17 cellular contexts compared by ENCODE assay signal in the genomic region with DNA sequence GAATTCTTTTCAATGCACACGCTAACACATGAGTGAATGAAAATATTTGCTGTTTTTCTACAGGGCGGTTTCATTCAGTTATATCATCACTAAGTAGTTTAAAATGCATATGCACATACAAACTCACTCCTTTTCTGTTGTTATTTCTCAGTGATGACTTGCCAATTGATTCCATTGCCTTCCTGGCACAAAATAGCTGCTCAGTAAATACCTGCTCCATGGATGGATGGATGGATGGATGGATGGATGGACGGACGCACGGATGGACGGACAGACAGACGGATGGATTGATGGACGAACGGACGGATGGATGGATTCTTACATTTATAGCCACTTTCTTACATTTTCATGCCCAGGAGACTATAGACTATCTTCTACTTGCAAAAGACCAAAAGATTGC. TPM values are rescaled to one million over a fixed set of nuclear protein-coding genes. Genes with fewer than 3 reads are reported as not detected.
DNase-seq lines count a peak whose midpoint lies in the region; ATAC-seq and TF ChIP-seq lines count a peak whose summit lies in the region.
"Had no signal": no experiment of that assay in that cellular context is flagged by ENCODE, and none has a peak within 500 bp of the region (broad histone marks: within the 10 kb centered on the region; RNA-seq: fewer than 3 reads in every experiment).

No MANE protein-coding gene starts in this region.

- ATAC-seq in T-helper 17 cell (no peak), HG02759 (IDR thresholded peaks at IDR 0.05; ENCODE audit: unreplicated experiment) (no peak)
- no peak for ATAC-seq in naive thymus-derived CD4-positive, alpha-beta T cell
- ATAC-seq: HCT116 had no signal

- no peaks in the 10 kb centered on the region for H3K4me1 ChIP-seq in HEK293 (ENCODE audit: control insufficient read depth, insufficient read depth, low read length)
- peaks cover 23 to 58% of the 10 kb centered on the region in 2 donors for H3K4me1 ChIP-seq in naive thymus-derived CD4-positive, alpha-beta T cell (ENCODE audit: control insufficient read depth in 2 of 2, insufficient read depth in 2 of 2, low read length in 2 of 2)

- peaks cover 11% of the 10 kb centered on the region for H3K27me3 Mint-ChIP-seq in activated naive CD4-positive, alpha-beta T cell treated with anti-CD3 and anti-CD28 coated beads, Interleukin-2, amount 10 ng/mL, durations not matched to agents 7 days and 5 days
- H3K27me3 Mint-ChIP-seq in T-helper 17 cell = no peaks in the 10 kb centered on the region
- H3K27me3 Mint-ChIP-seq in naive thymus-derived CD4-positive, alpha-beta T cell = no peaks in the 10 kb centered on the region

- H3K27ac ChIP-seq in HEK293 (ENCODE audit: extremely low read depth, low read depth, low read length) = no peak overlapping the region
- H3K27ac ChIP-seq in naive thymus-derived CD4-positive, alpha-beta T cell (ENCODE audit: low read depth, low read length) = no peak overlapping the region
- H3K27ac ChIP-seq: BLaER1 had no signal

- no peaks in the 10 kb centered on the region for H3K27me3 ChIP-seq in naive thymus-derived CD4-positive, alpha-beta T cell (ENCODE audit: control insufficient read depth in 2 of 2, insufficient read depth in 2 of 2, low read length in 2 of 2)

- H3K9me3 ChIP-seq in HEK293 (ENCODE audit: control insufficient read depth, insufficient read depth, low read depth, low read length) (no peaks in the 10 kb centered on the region), T-helper 17 cell (ENCODE audit: control insufficient read depth, low read length, poor library complexity, severe bottlenecking) (no peaks in the 10 kb centered on the region)
- H3K9me3 ChIP-seq in naive thymus-derived CD4-positive, alpha-beta T cell (ENCODE audit: control insufficient read depth in 2 of 3, low read length in 3 of 3) = no peaks in the 10 kb centered on the region
- H3K9me3 ChIP-seq: BLaER1 had no signal

- H3K4me1 Mint-ChIP-seq in activated naive CD4-positive, alpha-beta T cell treated with anti-CD3 and anti-CD28 coated beads, Interleukin-2, amount 10 ng/mL, durations not matched to agents 7 days and 5 days = peaks cover 79% of the 10 kb centered on the region
- peaks cover 33% of the 10 kb centered on the region for H3K4me1 Mint-ChIP-seq in T-helper 17 cell
- H3K4me1 Mint-ChIP-seq in naive thymus-derived CD4-positive, alpha-beta T cell = peaks cover 39 to 73% (median 65%) of the 10 kb centered on the region in 7 donors

- peak overlapping the region; percentile 6 for H3K27ac Mint-ChIP-seq in activated naive CD4-positive, alpha-beta T cell treated with anti-CD3 and anti-CD28 coated beads, Interleukin-2, amount 10 ng/mL, durations not matched to agents 7 days and 5 days
- peak overlapping the region; percentile 24 for H3K27ac Mint-ChIP-seq in T-helper 17 cell
- peak overlapping the region; percentile 25 to 98 (median 72) for H3K27ac Mint-ChIP-seq in naive thymus-derived CD4-positive, alpha-beta T cell
- H3K27ac Mint-ChIP-seq: CD8-positive, alpha-beta memory T cell had no signal

- POLR2A ChIA-PET in HEK293 (lab: Yijun Ruan, JAX) = interaction anchor here (1.3 kb wide), 1 partner anchor 18 kb away, joined by 3 read pairs; no protein-coding TSS in a partner anchor
- POLR2A ChIA-PET in naive thymus-derived CD4-positive, alpha-beta T cell (lab: Charles Lee) = interaction anchor here (0.9 to 9.3 kb wide), 5 partner anchors 9 to 23 kb away, joined by 3 to 95 read pairs (median 4); no protein-coding TSS in a partner anchor

- DNase-seq in activated naive CD4-positive, alpha-beta T cell treated with anti-CD3 and anti-CD28 coated beads, Interleukin-2, amount 10 ng/mL, durations not matched to agents 7 days and 5 days = no peak
- no peak for DNase-seq in activated naive CD4-positive, alpha-beta T cell treated with Interleukin-2 at 50 U/mL for 16 hours
- DNase-seq in T-helper 17 cell (no peak), mucosa of gallbladder (ENCODE audit: low spot score) (no peak)
- no peak for DNase-seq in naive thymus-derived CD4-positive, alpha-beta T cell
- DNase-seq in effector CD8-positive, alpha-beta T cell (lab: John Stamatoyannopoulos, UW) = no peak
- DNase-seq: CD8-positive, alpha-beta memory T cell; DMS153; NCI-H1694; NCI-H2081; NCI-H2171 treated with DMSO at 0.1 percent for 48 hours; NCI-H526; Right ventricle myocardium superior had no signal

- no peaks in the 10 kb centered on the region for H3K9me3 Mint-ChIP-seq in activated naive CD4-positive, alpha-beta T cell treated with anti-CD3 and anti-CD28 coated beads, Interleukin-2, amount 10 ng/mL, durations not matched to agents 7 days and 5 days
- H3K9me3 Mint-ChIP-seq in naive thymus-derived CD4-positive, alpha-beta T cell = peaks cover 0 to 4% (median 0%) of the 10 kb centered on the region in 11 donors
- H3K9me3 Mint-ChIP-seq: CD8-positive, alpha-beta memory T cell had no signal

- no peak for TF ChIP-seq CTCF in HEK293 (tag by site-specific recombination; IDR thresholded peaks at IDR 0.05)

- no peaks in the 10 kb centered on the region for H3K36me3 ChIP-seq in HEK293 (ENCODE audit: control insufficient read depth in 2 of 2, insufficient read depth in 1 of 2, low read length in 2 of 2)
- no peaks in the 10 kb centered on the region for H3K36me3 ChIP-seq in naive thymus-derived CD4-positive, alpha-beta T cell (ENCODE audit: control insufficient read depth in 2 of 3, insufficient read depth in 3 of 3, low read length in 3 of 3)
- H3K36me3 ChIP-seq: BLaER1 had no signal

- no peak overlapping the region for H3K4me3 Mint-ChIP-seq in activated naive CD4-positive, alpha-beta T cell treated with anti-CD3 and anti-CD28 coated beads, Interleukin-2, amount 10 ng/mL, durations not matched to agents 7 days and 5 days
- H3K4me3 Mint-ChIP-seq in T-helper 17 cell = no peak overlapping the region
- H3K4me3 Mint-ChIP-seq in naive thymus-derived CD4-positive, alpha-beta T cell = peak overlapping the region in 6 of 10 donors; percentile 29 to 59 (median 46)

- intact Hi-C loops in naive thymus-derived CD4-positive, alpha-beta T cell (cut with micrococcal nuclease) = no loop called here

- CTCF ChIA-PET in activated naive CD4-positive, alpha-beta T cell treated with anti-CD3 and anti-CD28 coated beads, Interleukin-2, amount 10 ng/mL, durations not matched to agents 7 days and 5 days (lab: Charles Lee) = interaction anchor here (0.6 to 1.0 kb wide), 3 partner anchors 23 to 119 kb away, joined by 3 to 4 read pairs (median 3); no protein-coding TSS in a partner anchor
- CTCF ChIA-PET in HEK293 (lab: Yijun Ruan, JAX) = interaction anchor here (1.6 to 2.5 kb wide), 2 partner anchors 23 to 107 kb away, joined by 3 to 9 read pairs; no protein-coding TSS in a partner anchor
- CTCF ChIA-PET in naive thymus-derived CD4-positive, alpha-beta T cell (lab: Charles Lee) = interaction anchor here (0.7 kb wide), 1 partner anchor 33 kb away, joined by 3 read pairs; no protein-coding TSS in a partner anchor

- H3K4me3 ChIP-seq in HEK293 (ENCODE audit: low read depth, low read length) = no peak overlapping the region
- no peak overlapping the region for H3K4me3 ChIP-seq in naive thymus-derived CD4-positive, alpha-beta T cell (ENCODE audit: low read length)
- H3K4me3 ChIP-seq: BLaER1 had no signal

- H3K36me3 Mint-ChIP-seq in activated naive CD4-positive, alpha-beta T cell treated with anti-CD3 and anti-CD28 coated beads, Interleukin-2, amount 10 ng/mL, durations not matched to agents 7 days and 5 days = peaks cover 5% of the 10 kb centered on the region
- H3K36me3 Mint-ChIP-seq in T-helper 17 cell (ENCODE audit: low read depth) = peaks cover 3% of the 10 kb centered on the region
- peaks cover 0 to 18% (median 0%) of the 10 kb centered on the region in 5 donors for H3K36me3 Mint-ChIP-seq in naive thymus-derived CD4-positive, alpha-beta T cell
- H3K36me3 Mint-ChIP-seq: CD8-positive, alpha-beta memory T cell had no signal

TF ChIP-seq in HEK293, 187 proteins besides CTCF, POLR2A, EP300 and RAD21:
- TF ChIP-seq ZNF664 (tag by site-specific recombination; IDR thresholded peaks at IDR 0.05) (peak; percentile 94), GLIS1 (tag by site-specific recombination; IDR thresholded peaks at IDR 0.05) (no peak), ZNF366 (tag by site-specific recombination; conservative IDR thresholded peaks at IDR 0.05) (peak; percentile 70)

RNA-seq across cellular contexts. Expression of a gene that starts 23.7 kb away (rescaled TPM):
- total RNA-seq in T-helper 17 cell = 1 to 10 TPM; 3.8 to 7.4 TPM
- 10 to 100 TPM in 1 of 5 experiments, 1 to 10 TPM in 4; 5.3 to 36.1 (median 6.6) TPM for total RNA-seq in naive thymus-derived CD4-positive, alpha-beta T cell
- 1 to 10 TPM; 1.9 to 2.6 TPM for polyA plus RNA-seq in naive thymus-derived CD4-positive, alpha-beta T cell
- total RNA-seq in mucosa of gallbladder = 2.0 TPM

Comparison
In these comparisons a context has a peak if more than half of its experiments do, and no peak if none do; other contexts are left out.
1. H3K27ac Mint-ChIP-seq: peak in every context shown above with its lines; median percentile 72 in naive thymus-derived CD4-positive, alpha-beta T cell; 24 in T-helper 17 cell; 6 in activated naive CD4-positive, alpha-beta T cell treated with anti-CD3 and anti-CD28 coated beads, Interleukin-2, amount 10 ng/mL, durations not matched to agents 7 days and 5 days.
2. H3K4me3 Mint-ChIP-seq: peak in naive thymus-derived CD4-positive, alpha-beta T cell (6 of 10); none in activated naive CD4-positive, alpha-beta T cell treated with anti-CD3 and anti-CD28 coated beads, Interleukin-2, amount 10 ng/mL, durations not matched to agents 7 days and 5 days (single experiment) and T-helper 17 cell (single experiment).